1 cellular context compared by ENCODE assay signal in the genomic region with DNA sequence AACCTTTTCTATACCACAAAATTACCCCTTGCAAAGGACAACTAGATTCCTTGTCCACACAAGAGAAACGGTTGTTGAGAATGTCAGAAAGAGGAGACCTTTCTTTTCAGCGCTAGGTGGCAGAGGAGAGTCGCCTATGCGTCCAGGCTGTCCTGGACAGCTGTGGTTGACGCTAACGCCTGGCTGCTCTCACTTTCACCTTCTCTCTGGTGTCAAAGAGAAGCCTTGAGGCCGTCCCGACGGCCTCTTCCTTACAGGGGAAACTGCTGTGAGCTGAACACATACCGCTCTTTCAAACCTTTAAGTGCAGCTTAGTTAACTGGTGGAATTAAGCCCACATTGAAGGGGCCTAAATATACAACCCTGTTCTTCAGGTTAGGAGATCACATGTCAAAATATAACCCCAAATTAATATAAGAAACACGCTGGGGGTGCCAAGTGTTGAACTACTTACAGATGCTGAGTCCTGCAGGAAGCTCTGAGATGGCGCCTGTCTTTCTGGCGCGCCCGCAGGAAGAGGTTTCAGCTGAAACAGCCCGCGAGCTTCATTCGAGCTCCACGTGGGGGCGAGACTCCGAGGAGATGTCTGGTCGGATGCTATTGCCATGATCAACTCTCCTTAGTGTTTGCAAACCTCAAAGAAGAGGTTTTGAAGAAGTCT.
TF ChIP-seq lines count a peak whose summit lies in the region.

No MANE protein-coding gene starts in this region.

TF ChIP-seq in SK-N-SH treated with all-trans-retinoic acid at 6 μM for 48 hours, 23 proteins besides CTCF, POLR2A, EP300 and RAD21 (continued from another document):
- TF ChIP-seq RARB (CRISPR knock-in tag; IDR thresholded peaks at IDR 0.05) = no peak
TF ChIP-seq in SK-N-SH treated with all-trans-retinoic acid at 6 μM for 48 hours: peak in this region for 0.
